ENCODE assay signal across 20 cellular contexts in the genomic region with DNA sequence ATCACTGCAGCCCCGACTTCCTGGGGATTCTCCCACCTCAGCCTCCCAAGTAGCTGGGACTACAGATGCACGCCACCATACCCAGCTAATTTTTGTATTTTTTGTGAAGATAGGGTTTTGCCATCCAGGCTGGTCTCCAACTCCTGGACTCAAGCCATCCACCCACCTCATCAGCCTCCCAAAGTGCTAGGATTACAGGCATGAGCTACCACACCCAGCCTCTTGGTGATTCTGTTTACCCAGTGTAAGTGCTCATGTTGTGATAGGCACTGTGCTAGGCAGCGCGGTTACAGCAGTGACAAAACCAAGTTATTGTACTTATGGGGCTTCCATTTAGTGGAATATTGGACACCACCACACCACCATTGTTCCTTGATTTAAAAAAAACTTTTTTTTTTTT. TPM values are rescaled to one million over a fixed set of nuclear protein-coding genes. Genes with fewer than 3 reads are reported as not detected.
DNase-seq lines count a peak whose midpoint lies in the region; ATAC-seq, FAIRE-seq and TF ChIP-seq lines count a peak whose summit lies in the region.
"Had no signal": no experiment of that assay in that cellular context is flagged by ENCODE, and none has a peak within 500 bp of the region (broad histone marks: within the 10 kb centered on the region; RNA-seq: fewer than 3 reads in every experiment).

No MANE protein-coding gene starts in this region.

- H2BK120ac ChIP-seq in mesenchymal stem cell (ENCODE audit: low read depth, low read length) = no peak overlapping the region

- TF ChIP-seq CTCF in astrocyte (IDR thresholded peaks at IDR 0.05; ENCODE audit: insufficient read depth, low read depth, low read length) (no peak), upper lobe of left lung (IDR thresholded peaks at IDR 0.05) (no peak)

- H3K9me3 Mint-ChIP-seq in astrocyte (ENCODE audit: unreplicated experiment) = no peaks in the 10 kb centered on the region
- H3K9me3 Mint-ChIP-seq: CD4-positive, alpha-beta memory T cell; IgD-negative memory B cell had no signal

- no peak overlapping the region for H3K4me3 Mint-ChIP-seq in astrocyte (ENCODE audit: unreplicated experiment)
- H3K4me3 Mint-ChIP-seq: CD4-positive, alpha-beta memory T cell; IgD-negative memory B cell had no signal

- no peaks in the 10 kb centered on the region for H3K4me1 Mint-ChIP-seq in astrocyte (ENCODE audit: low read depth, unreplicated experiment)
- H3K4me1 Mint-ChIP-seq: CD4-positive, alpha-beta memory T cell had no signal

- H4K8ac ChIP-seq in mesenchymal stem cell (ENCODE audit: low read length) = no peak overlapping the region

- H3K4ac ChIP-seq in mesenchymal stem cell (ENCODE audit: low read depth in 1 of 2, low read length in 2 of 2) = no peak overlapping the region

- no peak overlapping the region for H2AK5ac ChIP-seq in mesenchymal stem cell (ENCODE audit: low read length, severe bottlenecking)

- no peak overlapping the region for H2BK15ac ChIP-seq in mesenchymal stem cell (ENCODE audit: low read depth, poor library complexity, severe bottlenecking)

- no peaks in the 10 kb centered on the region for H3K9me3 ChIP-seq in astrocyte (ENCODE audit: insufficient read depth, low read depth, low read length)
- no peaks in the 10 kb centered on the region for H3K9me3 ChIP-seq in mesenchymal stem cell (ENCODE audit: control insufficient read depth, low read length)
- H3K9me3 ChIP-seq in upper lobe of left lung = no peaks in the 10 kb centered on the region
- H3K9me3 ChIP-seq: BE2C had no signal

- ATAC-seq in upper lobe of left lung (ENCODE audit: low FRiP score in 2 of 2) (no peak), left lobe of liver (no peak), GM18517 (IDR thresholded peaks at IDR 0.05; ENCODE audit: unreplicated experiment) (no peak)
- ATAC-seq: HCT116 had no signal

- H3K4me3 ChIP-seq in astrocyte (ENCODE audit: insufficient read depth, low read depth, low read length) (no peak overlapping the region), mesenchymal stem cell (ENCODE audit: insufficient read depth in 1 of 2, low read depth in 1 of 2, low read length in 2 of 2) (no peak overlapping the region), upper lobe of left lung (no peak overlapping the region)
- H3K4me3 ChIP-seq: GM23248 had no signal

- H3K27me3 Mint-ChIP-seq in astrocyte (ENCODE audit: low read depth, unreplicated experiment) = peaks cover 3% of the 10 kb centered on the region
- H3K27me3 Mint-ChIP-seq: CD4-positive, alpha-beta memory T cell; IgD-negative memory B cell had no signal

- WGBS in mesenchymal stem cell = 97% methylated on average over 3 of the region's 4 CpGs
- WGBS in upper lobe of left lung, 2 donors = 91 to 94% methylated on average over 4 of the region's 4 CpGs

- H3K18ac ChIP-seq in mesenchymal stem cell (ENCODE audit: low read depth in 1 of 2, low read length in 2 of 2) = no peak overlapping the region

- no peaks in the 10 kb centered on the region for H3K79me1 ChIP-seq in mesenchymal stem cell (replicated peaks; ENCODE audit: low read length, poor library complexity, severe bottlenecking)

- H3K27ac Mint-ChIP-seq in astrocyte (ENCODE audit: unreplicated experiment) = peak overlapping the region; percentile 34
- H3K27ac Mint-ChIP-seq: CD4-positive, alpha-beta memory T cell; IgD-negative memory B cell had no signal

- H3K36me3 Mint-ChIP-seq in astrocyte (ENCODE audit: low read depth, unreplicated experiment) = peaks cover 2% of the 10 kb centered on the region

- no peak overlapping the region for H3K23ac ChIP-seq in mesenchymal stem cell (ENCODE audit: low read length in 2 of 2)

- no peaks in the 10 kb centered on the region for H4K20me1 ChIP-seq in astrocyte (ENCODE audit: insufficient read depth, low read length)

- no peak for TF ChIP-seq POLR2A in upper lobe of left lung (IDR thresholded peaks at IDR 0.05)

- no peak overlapping the region for H2AFZ ChIP-seq in astrocyte (ENCODE audit: low read depth, low read length)
- no peak overlapping the region for H2AFZ ChIP-seq in mesenchymal stem cell (ENCODE audit: low read depth, low read length)
- H2AFZ ChIP-seq: GM23248 had no signal

- H3K27ac ChIP-seq in astrocyte (ENCODE audit: low read depth, low read length) = no peak overlapping the region
- H3K27ac ChIP-seq in mesenchymal stem cell (ENCODE audit: low read length, poor library complexity, severe bottlenecking) = no peak overlapping the region
- no peak overlapping the region for H3K27ac ChIP-seq in upper lobe of left lung
- H3K27ac ChIP-seq: C4-2B, GM23248 had no signal

- DNase-seq in Daoy (ENCODE audit: low read depth) = peak; percentile 4
- peak; percentile 6 for DNase-seq in NCI-H2029 treated with DMSO at 0.1 percent for 48 hours (lab: John Stamatoyannopoulos, UW)
- DNase-seq in astrocyte (ENCODE audit: low read depth) = no peak
- DNase-seq in mesenchymal stem cell = no peak
- DNase-seq in upper lobe of left lung = no peak
- DNase-seq in left lobe of liver (ENCODE audit: low spot score) = no peak
- DNase-seq: BE2C; CD4-positive, alpha-beta memory T cell; COR-L47; DMS153; DMS79 treated with DMSO at 0.1 percent for 48 hours; GF-D8; GM23248 had no signal

- no peak overlapping the region for H2BK12ac ChIP-seq in mesenchymal stem cell (ENCODE audit: low read length in 2 of 2)

- no peaks in the 10 kb centered on the region for H3K27me3 ChIP-seq in astrocyte (ENCODE audit: insufficient read depth, low read length)
- H3K27me3 ChIP-seq in mesenchymal stem cell (ENCODE audit: control insufficient read depth in 1 of 2, insufficient read depth in 1 of 2, low read length in 2 of 2) = no peaks in the 10 kb centered on the region
- no peaks in the 10 kb centered on the region for H3K27me3 ChIP-seq in upper lobe of left lung
- H3K27me3 ChIP-seq: BE2C had no signal

- H3K4me1 ChIP-seq in astrocyte (ENCODE audit: insufficient read depth, low read length) = no peaks in the 10 kb centered on the region
- no peaks in the 10 kb centered on the region for H3K4me1 ChIP-seq in mesenchymal stem cell (ENCODE audit: control insufficient read depth, insufficient read depth, low read depth, low read length)
- H3K4me1 ChIP-seq in upper lobe of left lung = no peaks in the 10 kb centered on the region
- H3K4me1 ChIP-seq: BE2C had no signal

- H4K91ac ChIP-seq in mesenchymal stem cell (ENCODE audit: low read length) = no peak overlapping the region

- TF ChIP-seq EP300 in upper lobe of left lung (IDR thresholded peaks at IDR 0.05) = no peak

- no peak for FAIRE-seq in astrocyte (lab: Jason Lieb, UNC)
- FAIRE-seq: A204.1, D721Med, H54 had no signal

- H3K4me2 ChIP-seq in astrocyte (ENCODE audit: low read length) = no peak overlapping the region
- H3K4me2 ChIP-seq in mesenchymal stem cell (ENCODE audit: low read length, poor library complexity, severe bottlenecking) = no peak overlapping the region

- H3K14ac ChIP-seq in mesenchymal stem cell (ENCODE audit: low read length in 2 of 2) = no peak overlapping the region

- H2BK5ac ChIP-seq in mesenchymal stem cell (ENCODE audit: low read depth, low read length, poor library complexity, severe bottlenecking) = no peak overlapping the region

- H3K79me2 ChIP-seq in astrocyte (ENCODE audit: insufficient read depth, low read length) = no peaks in the 10 kb centered on the region

- H3K36me3 ChIP-seq in astrocyte (ENCODE audit: insufficient read depth, low read length) (peaks cover 4% of the 10 kb centered on the region), mesenchymal stem cell (ENCODE audit: control insufficient read depth in 1 of 2, insufficient read depth in 2 of 2, low read depth in 1 of 2, low read length in 2 of 2) (peaks cover 3 to 41% of the 10 kb centered on the region in 2 experiments), upper lobe of left lung (peaks cover 0 to 29% (median 16%) of the 10 kb centered on the region in 4 donors)
- H3K36me3 ChIP-seq: BE2C had no signal

- no peak overlapping the region for H3K9ac ChIP-seq in astrocyte (ENCODE audit: low read length)
- peak overlapping the region; percentile 22 for H3K9ac ChIP-seq in mesenchymal stem cell (ENCODE audit: low read length)
- H3K9ac ChIP-seq: GM23248 had no signal

RNA-seq across cellular contexts. Expression of a gene that starts 9.7 kb away (rescaled TPM):
- total RNA-seq in Daoy (2014; rRNA removed; shearing (Covaris generic)) = 36.8 and 38.7 TPM in 2 replicates
- total RNA-seq in astrocyte (62.1 and 64.0 TPM in 2 replicates), upper lobe of left lung (100 to 1,000 TPM in 2 of 6 donors, 10 to 100 TPM in 4; 47.1 to 107 (median 88.2) TPM), left lobe of liver (14.4 TPM)
- 36.7 TPM for polyA plus RNA-seq in mesenchymal stem cell (2013, experiment 1 of 2)
- polyA plus RNA-seq in mesenchymal stem cell (2013, experiment 2 of 2) = 39.6 TPM

RNA-seq across cellular contexts. Expression of a gene that starts 37.6 kb away (rescaled TPM):
- total RNA-seq in Daoy (2014; rRNA removed; shearing (Covaris generic)) = 7.9 and 8.9 TPM in 2 replicates
- 6.1 and 6.2 TPM in 2 replicates for total RNA-seq in astrocyte
- 10.4 TPM for polyA plus RNA-seq in mesenchymal stem cell (2013, experiment 1 of 2)
- polyA plus RNA-seq in mesenchymal stem cell (2013, experiment 2 of 2) = 10.1 TPM
- 10 to 100 TPM; 10.9 to 50.3 (median 21.2) TPM for total RNA-seq in upper lobe of left lung
- total RNA-seq in left lobe of liver = 4.4 TPM

Comparison
In these comparisons a context has a peak if more than half of its experiments do, and no peak if none do; other contexts are left out.
1. DNase-seq: peak in Daoy (single experiment) and NCI-H2029 treated with DMSO at 0.1 percent for 48 hours (single experiment); none in astrocyte (single experiment), mesenchymal stem cell (single experiment), upper lobe of left lung (0 of 2) and left lobe of liver (single experiment).